Comparison of ENCODE assay signal across 15 cellular contexts in the genomic region with DNA sequence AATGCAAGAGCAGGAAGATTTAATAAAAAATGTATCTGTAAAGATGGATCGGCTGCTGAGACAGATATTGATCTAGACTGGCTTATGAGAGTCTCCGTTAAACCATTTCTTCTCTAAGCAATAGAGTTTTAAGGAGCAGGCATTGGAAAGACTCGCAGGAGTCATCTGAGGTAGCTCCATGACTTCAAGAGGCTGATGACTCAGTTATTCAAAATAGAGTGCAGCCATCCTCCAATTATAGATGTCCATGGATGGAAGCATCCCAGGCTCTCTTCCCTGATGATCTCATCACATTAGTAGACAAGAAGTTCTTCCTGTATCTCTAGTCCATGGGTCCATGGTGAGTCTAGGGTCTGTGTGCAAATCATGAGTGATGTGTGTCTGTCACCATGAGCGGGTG.
DNase-seq lines count a peak whose midpoint lies in the region; ATAC-seq, FAIRE-seq and TF ChIP-seq lines count a peak whose summit lies in the region.
"Had no signal": no experiment of that assay in that cellular context is flagged by ENCODE, and none has a peak within 500 bp of the region (broad histone marks: within the 10 kb centered on the region; RNA-seq: fewer than 3 reads in every experiment).

No MANE protein-coding gene starts in this region.

- no peak overlapping the region for H3K27ac ChIP-seq in esophagus squamous epithelium
- H3K27ac ChIP-seq: tibial nerve had no signal

- H3K4me3 Mint-ChIP-seq in activated naive CD8-positive, alpha-beta T cell treated with anti-CD3 and anti-CD28 coated beads for 36 hours, result no peak overlapping the region
- H3K4me3 Mint-ChIP-seq: activated naive CD8-positive, alpha-beta T cell treated with anti-CD3 and anti-CD28 coated beads, Interleukin-2, amount 50 U/mL, for 24 hours; CD14-positive monocyte; natural killer cell had no signal

- no peaks in the 10 kb centered on the region for H3K9me3 ChIP-seq in esophagus squamous epithelium
- H3K9me3 ChIP-seq: tibial nerve had no signal

- H3K4me1 Mint-ChIP-seq in activated naive CD8-positive, alpha-beta T cell treated with anti-CD3 and anti-CD28 coated beads for 36 hours, result no peaks in the 10 kb centered on the region
- H3K4me1 Mint-ChIP-seq: activated naive CD8-positive, alpha-beta T cell treated with anti-CD3 and anti-CD28 coated beads, Interleukin-2, amount 50 U/mL, for 24 hours; CD14-positive monocyte; natural killer cell had no signal

- H3K4me3 ChIP-seq in AG04449 (ENCODE audit: low read depth, low read length) (no peak overlapping the region), esophagus squamous epithelium (no peak overlapping the region)
- H3K4me3 ChIP-seq: tibial nerve had no signal

- intact Hi-C loops in esophagus squamous epithelium (cut with DNase I), result no loop called here

- no peak overlapping the region for H3K27ac Mint-ChIP-seq in activated naive CD8-positive, alpha-beta T cell treated with anti-CD3 and anti-CD28 coated beads for 36 hours
- H3K27ac Mint-ChIP-seq: activated naive CD8-positive, alpha-beta T cell treated with anti-CD3 and anti-CD28 coated beads, Interleukin-2, amount 50 U/mL, for 24 hours; CD14-positive monocyte; natural killer cell had no signal

- CTCF ChIA-PET in AG04449 (lab: Yijun Ruan, JAX), result interaction anchor here (1.4 to 2.1 kb wide), 2 partner anchors 8 to 49 kb away, joined by 6 read pairs; no protein-coding TSS in a partner anchor

- H3K36me3 Mint-ChIP-seq in activated naive CD8-positive, alpha-beta T cell treated with anti-CD3 and anti-CD28 coated beads for 36 hours, result no peaks in the 10 kb centered on the region
- H3K36me3 Mint-ChIP-seq: CD14-positive monocyte, natural killer cell had no signal

- no peak for TF ChIP-seq CTCF in AG04449 (IDR thresholded peaks at IDR 0.05; ENCODE audit: insufficient read depth, low read length, missing control alignments)
- no peak for TF ChIP-seq CTCF in esophagus squamous epithelium (IDR thresholded peaks at IDR 0.05)
- TF ChIP-seq CTCF in GM10266 (IDR thresholded peaks at IDR 0.05; ENCODE audit: control insufficient read depth, insufficient read depth, low read depth, missing control alignments), result no peak

- WGBS in esophagus squamous epithelium, 2 donors, result 77 to 88% methylated on average over 3 to 4 of the region's 4 CpGs

- DNase-seq in AG04449 (ENCODE audit: low read depth, low spot score) (peak; percentile 82), EL (peak; percentile 54), RCC 7860 (ENCODE audit: low spot score) (peak; percentile 11), inferior parietal cortex (ENCODE audit: extremely low spot score) (peak; percentile 48), esophagus squamous epithelium (lab: John Stamatoyannopoulos, UW) (no peak), GM10266 (ENCODE audit: extremely low spot score) (no peak)
- no peak for DNase-seq in activated naive CD8-positive, alpha-beta T cell treated with anti-CD3 and anti-CD28 coated beads for 36 hours
- DNase-seq: activated CD4-positive, alpha-beta T cell treated with anti-CD3 and anti-CD28 coated beads for 1 hour; activated naive CD8-positive, alpha-beta T cell treated with anti-CD3 and anti-CD28 coated beads, Interleukin-2, amount 50 U/mL, for 24 hours; GDM1; natural killer cell; stimulated activated CD8-positive, alpha-beta memory T cell treated with anti-CD3 and anti-CD28 coated beads, Interleukin-4, amount 100 ng/mL, for 48 hours had no signal

- no peaks in the 10 kb centered on the region for H3K27me3 Mint-ChIP-seq in activated naive CD8-positive, alpha-beta T cell treated with anti-CD3 and anti-CD28 coated beads for 36 hours
- H3K27me3 Mint-ChIP-seq: activated naive CD8-positive, alpha-beta T cell treated with anti-CD3 and anti-CD28 coated beads, Interleukin-2, amount 50 U/mL, for 24 hours had no signal

- POLR2A ChIA-PET in AG04449 (lab: Yijun Ruan, JAX), result no interaction called here

- no peak for ATAC-seq in GM19452 (IDR thresholded peaks at IDR 0.05; ENCODE audit: unreplicated experiment)
- ATAC-seq: activated naive CD8-positive, alpha-beta T cell treated with anti-CD3 and anti-CD28 coated beads, Interleukin-2, amount 50 U/mL, for 24 hours; natural killer cell had no signal

- peaks cover 0 to 3% (median 0%) of the 10 kb centered on the region in 4 donors for H3K27me3 ChIP-seq in esophagus squamous epithelium
- H3K27me3 ChIP-seq: tibial nerve had no signal

- H3K9me3 Mint-ChIP-seq in activated naive CD8-positive, alpha-beta T cell treated with anti-CD3 and anti-CD28 coated beads for 36 hours, result no peaks in the 10 kb centered on the region
- H3K9me3 Mint-ChIP-seq: activated naive CD8-positive, alpha-beta T cell treated with anti-CD3 and anti-CD28 coated beads, Interleukin-2, amount 50 U/mL, for 24 hours had no signal

- no peak for FAIRE-seq in RCC 7860 (lab: Jason Lieb, UNC)

- TF ChIP-seq POLR2A in esophagus squamous epithelium (IDR thresholded peaks at IDR 0.05), result no peak

- no peaks in the 10 kb centered on the region for H3K36me3 ChIP-seq in esophagus squamous epithelium
- H3K36me3 ChIP-seq: tibial nerve had no signal

- no peaks in the 10 kb centered on the region for H3K4me1 ChIP-seq in esophagus squamous epithelium
- H3K4me1 ChIP-seq: tibial nerve had no signal

Comparison
In these comparisons a context has a peak if more than half of its experiments do, and no peak if none do; other contexts are left out.
1. DNase-seq: peak in AG04449 (single experiment), EL (single experiment), RCC 7860 (single experiment) and inferior parietal cortex (single experiment); none in esophagus squamous epithelium (single experiment), GM10266 (single experiment) and activated naive CD8-positive, alpha-beta T cell treated with anti-CD3 and anti-CD28 coated beads for 36 hours (single experiment).